ENCODE assay signal across 8 cellular contexts in the genomic region with DNA sequence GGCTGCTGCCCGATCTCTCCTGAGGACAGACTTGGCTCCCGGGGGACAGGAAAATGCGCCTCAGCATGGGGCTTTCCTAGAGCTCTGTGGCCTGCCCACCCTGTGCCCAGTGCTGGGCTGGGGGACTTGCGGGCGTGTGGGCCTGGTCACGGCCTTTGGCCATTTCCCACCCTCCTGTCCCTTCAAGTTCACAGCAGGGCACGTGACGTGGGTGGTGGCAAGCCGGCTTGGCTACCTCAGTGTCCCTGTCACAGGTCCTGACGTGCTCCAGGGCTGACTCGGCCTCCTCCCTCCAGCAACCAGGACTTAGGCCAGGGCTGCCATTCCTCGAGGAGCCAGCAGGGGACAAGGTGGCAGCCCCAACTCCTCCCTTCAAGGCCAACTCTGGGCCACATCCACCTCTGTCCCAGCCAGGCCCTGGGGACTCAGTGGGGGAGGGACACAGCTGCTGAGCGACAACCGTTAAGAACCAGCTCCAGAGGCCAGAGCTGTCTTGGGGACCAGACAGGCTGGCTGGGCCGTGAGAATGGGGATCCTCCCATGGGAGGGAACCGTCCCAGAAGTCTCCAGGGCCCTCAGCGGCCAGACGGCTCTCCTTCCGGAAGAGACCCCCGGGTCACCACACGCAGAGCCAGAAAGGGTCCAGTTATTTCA. TPM values are rescaled to one million over a fixed set of nuclear protein-coding genes. Genes with fewer than 3 reads are reported as not detected.
DNase-seq lines count a peak whose midpoint lies in the region; ATAC-seq and TF ChIP-seq lines count a peak whose summit lies in the region.

No MANE protein-coding gene starts in this region.

- H4K20me1 ChIP-seq in DOHH2 (ENCODE audit: control insufficient read depth, insufficient read depth, low read depth, low read length) = no peaks in the 10 kb centered on the region

- ATAC-seq in GM21360 (IDR thresholded peaks at IDR 0.05; ENCODE audit: unreplicated experiment) = peak; percentile 56

- intact Hi-C loops in left ventricle myocardium inferior (cut with micrococcal nuclease) = no loop called here

- H3K9me3 ChIP-seq in DOHH2 (ENCODE audit: control insufficient read depth, insufficient read depth, low read length) = no peaks in the 10 kb centered on the region
- no peaks in the 10 kb centered on the region for H3K9me3 ChIP-seq in left ventricle myocardium inferior (replicated peaks)

- DNase-seq in HT1080 (ENCODE audit: low read depth) (peak; percentile 65), SHP77 treated with DMSO at 0.1 percent for 48 hours (lab: John Stamatoyannopoulos, UW) (peak; percentile 29), left ventricle myocardium inferior (peak; percentile 83), renal cortical epithelial cell (ENCODE audit: low read depth) (peak; percentile 58), epidermal melanocyte (ENCODE audit: insufficient read length, low spot score) (no peak)

- no peaks in the 10 kb centered on the region for H3K9me2 ChIP-seq in DOHH2 (replicated peaks; ENCODE audit: control insufficient read depth, low read length)

- peaks cover 5% of the 10 kb centered on the region; the same call in 1 of the 2 replicates for H3F3A ChIP-seq in DOHH2 (ENCODE audit: control insufficient read depth, insufficient read depth)

- H3K27me3 ChIP-seq in DOHH2 (ENCODE audit: control insufficient read depth, low read length) = no peaks in the 10 kb centered on the region
- no peaks in the 10 kb centered on the region for H3K27me3 ChIP-seq in left ventricle myocardium inferior (ENCODE audit: low read depth)

- H3K4me3 ChIP-seq in DOHH2 (ENCODE audit: low read length) (peak overlapping the region; percentile 79), left ventricle myocardium inferior (peak overlapping the region; percentile 39)

- WGBS in adipose tissue, 3 donors = 23 to 27% (median 24%) methylated on average over 19 to 21 of the region's 21 CpGs

- H3K79me2 ChIP-seq in DOHH2 (ENCODE audit: control insufficient read depth, low read length) = no peaks in the 10 kb centered on the region

- peaks cover 37% of the 10 kb centered on the region for H3K4me1 ChIP-seq in DOHH2 (ENCODE audit: control insufficient read depth, low read length)
- H3K4me1 ChIP-seq in left ventricle myocardium inferior = peaks cover 66% of the 10 kb centered on the region

- H3K36me3 ChIP-seq in DOHH2 (ENCODE audit: control insufficient read depth, low read length) (peaks cover 39% of the 10 kb centered on the region), left ventricle myocardium inferior (peaks cover 43% of the 10 kb centered on the region)

- TF ChIP-seq CTCF in DOHH2 (IDR thresholded peaks at IDR 0.05; ENCODE audit: low read depth, low read length, poor library complexity, severe bottlenecking) = peak; percentile 78
- TF ChIP-seq CTCF in left ventricle myocardium inferior (IDR thresholded peaks at IDR 0.05; ENCODE audit: borderline replicate concordance) = peak; percentile 86

- H3K4me2 ChIP-seq in DOHH2 (ENCODE audit: low read length) = peak overlapping the region; percentile 96

- peak overlapping the region; percentile 57 for H3K27ac ChIP-seq in DOHH2 (ENCODE audit: low read depth, low read length)
- H3K27ac ChIP-seq in adipose tissue (ENCODE audit: low read depth, low read length) = peak overlapping the region; percentile 59
- peak overlapping the region; percentile 90 for H3K27ac ChIP-seq in left ventricle myocardium inferior (replicated peaks)

RNA-seq across cellular contexts. Expression of gene UNC13D, which starts 1.0 kb away (rescaled TPM):
- 2.7 TPM in 2 replicates for total RNA-seq in HT1080 (2014; rRNA removed; shearing (Covaris generic))
- 1.7 and 2.1 TPM in 2 replicates for polyA plus RNA-seq in HT1080 (2015; cell fraction: cytosol; rRNA removed)
- polyA plus RNA-seq in HT1080 (2015; cell fraction: nucleus; rRNA removed) = 4.5 TPM in 2 replicates
- polyA plus RNA-seq in adipose tissue = 10 to 100 TPM in 2 of 3 donors, 1 to 10 TPM in 1; 6.3 to 13.5 (median 10.1) TPM
- total RNA-seq in left ventricle myocardium inferior (13.3 TPM), renal cortical epithelial cell (0.70 and 0.87 TPM in 2 replicates)

RNA-seq across cellular contexts. Expression of gene WBP2, which starts 9.9 kb away (rescaled TPM):
- 26.1 and 38.3 TPM in 2 replicates for total RNA-seq in HT1080 (2014; rRNA removed; shearing (Covaris generic))
- 66.4 and 73.4 TPM in 2 replicates for polyA plus RNA-seq in HT1080 (2015; cell fraction: cytosol; rRNA removed)
- 79.3 and 101 TPM in 2 replicates for polyA plus RNA-seq in HT1080 (2015; cell fraction: nucleus; rRNA removed)
- polyA plus RNA-seq in adipose tissue = 100 to 1,000 TPM in 2 of 3 donors, 10 to 100 TPM in 1; 85.0 to 162 (median 107) TPM
- total RNA-seq in left ventricle myocardium inferior (144 TPM), renal cortical epithelial cell (21.2 and 37.5 TPM in 2 replicates)

RNA-seq across cellular contexts. Expression of gene TRIM47, which starts 33.2 kb away (rescaled TPM):
- total RNA-seq in HT1080 (2014; rRNA removed; shearing (Covaris generic)) = 22.7 and 26.6 TPM in 2 replicates
- polyA plus RNA-seq in HT1080 (2015; cell fraction: cytosol; rRNA removed) = 9.6 and 12.6 TPM in 2 replicates
- 13.6 and 17.1 TPM in 2 replicates for polyA plus RNA-seq in HT1080 (2015; cell fraction: nucleus; rRNA removed)
- polyA plus RNA-seq in adipose tissue = 10 to 100 TPM; 12.7 to 32.6 (median 28.6) TPM
- 27.5 TPM for total RNA-seq in left ventricle myocardium inferior
- total RNA-seq in renal cortical epithelial cell = 36.9 and 39.9 TPM in 2 replicates

RNA-seq across cellular contexts. Expression of gene TRIM65, which starts 51.6 kb away (rescaled TPM):
- 36.0 and 36.9 TPM in 2 replicates for total RNA-seq in HT1080 (2014; rRNA removed; shearing (Covaris generic))
- 27.8 and 27.9 TPM in 2 replicates for polyA plus RNA-seq in HT1080 (2015; cell fraction: cytosol; rRNA removed)
- 25.0 and 32.0 TPM in 2 replicates for polyA plus RNA-seq in HT1080 (2015; cell fraction: nucleus; rRNA removed)
- 10 to 100 TPM; 11.1 to 15.3 (median 11.7) TPM for polyA plus RNA-seq in adipose tissue
- total RNA-seq in left ventricle myocardium inferior = 10.2 TPM
- total RNA-seq in renal cortical epithelial cell = 14.7 and 16.5 TPM in 2 replicates

RNA-seq across cellular contexts. Expression of gene MRPL38, which starts 59.5 kb away (rescaled TPM):
- total RNA-seq in HT1080 (2014; rRNA removed; shearing (Covaris generic)) = 63.8 and 66.9 TPM in 2 replicates
- polyA plus RNA-seq in HT1080 (2015; cell fraction: cytosol; rRNA removed) = 50.0 and 64.5 TPM in 2 replicates
- polyA plus RNA-seq in HT1080 (2015; cell fraction: nucleus; rRNA removed) = 120 and 123 TPM in 2 replicates
- polyA plus RNA-seq in adipose tissue = 10 to 100 TPM; 43.1 to 74.8 (median 48.1) TPM
- total RNA-seq in left ventricle myocardium inferior (104 TPM), renal cortical epithelial cell (32.1 and 33.9 TPM in 2 replicates)
